Comparison of ENCODE assay signal across 13 cellular contexts in the genomic region with DNA sequence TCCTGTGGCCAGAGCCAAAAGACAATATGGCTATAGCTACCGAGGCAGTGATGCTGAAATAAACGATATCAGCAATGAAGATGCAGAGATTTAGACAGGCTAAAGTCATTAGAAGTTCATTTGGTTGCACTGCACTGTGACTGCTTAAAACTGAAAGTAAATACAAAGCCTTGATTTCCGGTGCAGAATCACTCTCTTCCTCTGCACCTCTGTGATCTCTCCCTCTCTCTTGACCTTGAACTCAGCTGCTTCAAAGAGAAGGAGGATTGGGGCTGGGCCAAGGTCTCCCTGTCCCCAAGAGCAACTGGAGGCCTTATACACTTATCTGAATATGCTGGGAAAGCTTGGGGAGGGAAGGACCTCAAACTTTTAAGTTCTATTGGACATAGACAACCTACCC. TPM values are rescaled to one million over a fixed set of nuclear protein-coding genes. Genes with fewer than 3 reads are reported as not detected.
DNase-seq lines count a peak whose midpoint lies in the region; ATAC-seq and TF ChIP-seq lines count a peak whose summit lies in the region.
"Had no signal": no experiment of that assay in that cellular context is flagged by ENCODE, and none has a peak within 500 bp of the region (broad histone marks: within the 10 kb centered on the region; RNA-seq: fewer than 3 reads in every experiment).

No MANE protein-coding gene starts in this region.

- H3K9me3 ChIP-seq in WERI-Rb-1 (ENCODE audit: severe bottlenecking): no peaks in the 10 kb centered on the region
- H3K9me3 ChIP-seq in gastrocnemius medialis: no peaks in the 10 kb centered on the region
- H3K9me3 ChIP-seq: A549 had no signal

- H3K27ac ChIP-seq in WERI-Rb-1: no peak overlapping the region
- H3K27ac ChIP-seq in gastrocnemius medialis: no peak overlapping the region
- H3K27ac ChIP-seq: A549, hepatocyte had no signal

- no peaks in the 10 kb centered on the region for H3K4me1 ChIP-seq in gastrocnemius medialis

- peaks cover 0 to 9% (median 8%) of the 10 kb centered on the region in 3 donors for H3K27me3 Mint-ChIP-seq in naive B cell

- peaks cover 0 to 7% (median 2%) of the 10 kb centered on the region in 7 donors for H3K9me3 Mint-ChIP-seq in naive B cell
- H3K9me3 Mint-ChIP-seq: nephron had no signal

- H3K36me3 ChIP-seq in WERI-Rb-1 (no peaks in the 10 kb centered on the region), gastrocnemius medialis (no peaks in the 10 kb centered on the region)

- H3K4me3 ChIP-seq in WERI-Rb-1 (ENCODE audit: low read depth, low read length) (no peak overlapping the region), gastrocnemius medialis (no peak overlapping the region)
- H3K4me3 ChIP-seq: A549, hepatocyte had no signal

- no peak for TF ChIP-seq POLR2A in gastrocnemius medialis (IDR thresholded peaks at IDR 0.05)

- peaks cover 13 to 21% (median 17%) of the 10 kb centered on the region in 3 donors for H3K4me1 Mint-ChIP-seq in naive B cell

- DNase-seq in NCI-H345 (lab: John Stamatoyannopoulos, UW): peak; percentile 4
- no peak for DNase-seq in NCI-H345 treated with DMSO at 0.1 percent for 48 hours (lab: John Stamatoyannopoulos, UW; ENCODE audit: unreplicated experiment)
- peak; percentile 6 for DNase-seq in RPMI7951 (ENCODE audit: low read depth)
- peak; percentile 4 for DNase-seq in naive B cell
- DNase-seq in hepatic stellate cell (ENCODE audit: low spot score): no peak
- no peak for DNase-seq in WERI-Rb-1
- DNase-seq in gastrocnemius medialis: no peak
- DNase-seq: activated CD8-positive, alpha-beta memory T cell treated with anti-CD3 and anti-CD28 coated beads for 24 hours had no signal

- intact Hi-C loops in gastrocnemius medialis (cut with DNase I; ENCODE audit: low total_unique reads): no loop called here

- H3K27me3 ChIP-seq in WERI-Rb-1 (ENCODE audit: insufficient read depth, low read depth, severe bottlenecking) (no peaks in the 10 kb centered on the region), gastrocnemius medialis (no peaks in the 10 kb centered on the region)
- H3K27me3 ChIP-seq: hepatocyte had no signal

- no peaks in the 10 kb centered on the region for H3K36me3 Mint-ChIP-seq in naive B cell

- peak overlapping the region in 4 of 6 donors; percentile 5 to 79 (median 47) for H3K27ac Mint-ChIP-seq in naive B cell
- H3K27ac Mint-ChIP-seq: nephron had no signal

- in situ Hi-C loops in gastrocnemius medialis (cut with MboI; ENCODE audit: low sequenced_read_pairs in 4 of 4): no loop called here

- H3K4me3 Mint-ChIP-seq in naive B cell: peak overlapping the region in 5 of 8 donors; percentile 1 to 73 (median 32)
- H3K4me3 Mint-ChIP-seq: nephron had no signal

- TF ChIP-seq CTCF in WERI-Rb-1 (IDR thresholded peaks at IDR 0.05; ENCODE audit: low read depth, low read length) (no peak), gastrocnemius medialis (IDR thresholded peaks at IDR 0.05 in 4 of 5, conservative IDR thresholded peaks at IDR 0.05 in 1 of 5) (no peak)

- ATAC-seq in GM21786 (IDR thresholded peaks at IDR 0.05; ENCODE audit: unreplicated experiment) (peak; percentile 43), naive B cell (ENCODE audit: low read depth in 2 of 2) (peak; percentile 59 to 63), gastrocnemius medialis (no peak)

RNA-seq across cellular contexts. Expression of gene SPACA1, which starts 34.6 kb away (rescaled TPM):
- not detected in 2 replicates for total RNA-seq in RPMI7951 (2014; rRNA removed; shearing (Covaris generic))
- polyA plus RNA-seq in naive B cell (ENCODE audit: low read depth in 6 of 6): not detected
- not detected for total RNA-seq in gastrocnemius medialis
- total RNA-seq: hepatocyte, ureter had no signal
- polyA plus RNA-seq: A549, hepatocyte had no signal

Comparison
In these comparisons a context has a peak if more than half of its experiments do, and no peak if none do; other contexts are left out.
1. DNase-seq: peak in NCI-H345 (single experiment), RPMI7951 (single experiment) and naive B cell (single experiment); none in NCI-H345 treated with DMSO at 0.1 percent for 48 hours (single experiment), hepatic stellate cell (single experiment), WERI-Rb-1 (single experiment) and gastrocnemius medialis (0 of 2).
2. ATAC-seq: peak in GM21786 (single experiment) and naive B cell (2 of 2); none in gastrocnemius medialis (0 of 2).